In genomic region chr2:68916226-68916625, GRCh38 we compare ENCODE assay signal across 16 cellular contexts. TPM values are rescaled to one million over a fixed set of nuclear protein-coding genes. Genes with fewer than 3 reads are reported as not detected.
DNase-seq lines count a peak whose midpoint lies in the region; ATAC-seq, FAIRE-seq and TF ChIP-seq lines count a peak whose summit lies in the region.
"Had no signal": no experiment of that assay in that cellular context is flagged by ENCODE, and none has a peak within 500 bp of the region (broad histone marks: within the 10 kb centered on the region; RNA-seq: fewer than 3 reads in every experiment).

No MANE protein-coding gene starts in this region.

- DNase-seq in HepG2 (ENCODE audit: low spot score) (no peak), heart right ventricle (peak; percentile 17), left lobe of liver (ENCODE audit: low spot score) (no peak), colonic mucosa (no peak), AG20443 (ENCODE audit: low spot score) (no peak)
- DNase-seq: Caco-2; CD8-positive, alpha-beta memory T cell; GOT3; H9 had no signal

- TF ChIP-seq RAD21 in liver (IDR thresholded peaks at IDR 0.05) (no peak), HepG2 (CRISPR knock-in tag; IDR thresholded peaks at IDR 0.05) (no peak)

- no peak for TF ChIP-seq POLR2A in HepG2 (IDR thresholded peaks at IDR 0.05; ENCODE audit: insufficient read depth in 1 of 2, low read depth in 2 of 2, low read length in 2 of 2)

- no peak overlapping the region for H2AFZ ChIP-seq in HepG2 (ENCODE audit: low read length)

- H3K27ac ChIP-seq in liver (ENCODE audit: low read depth in 1 of 2, low read length in 2 of 2) (no peak overlapping the region), HepG2 (ENCODE audit: extremely low read length, insufficient read depth, low read length) (no peak overlapping the region), heart right ventricle (no peak overlapping the region), colonic mucosa (no peak overlapping the region)
- H3K27ac ChIP-seq: A549 had no signal

- no peaks in the 10 kb centered on the region for H4K20me1 ChIP-seq in HepG2 (ENCODE audit: insufficient read depth, low read length)

- no peak for TF ChIP-seq EP300 in HepG2 (IDR thresholded peaks at IDR 0.05; ENCODE audit: low read depth in 2 of 2, low read length in 2 of 2)
- TF ChIP-seq EP300 in HepG2 (CRISPR knock-in tag; IDR thresholded peaks at IDR 0.05; ENCODE audit: borderline replicate concordance) = no peak

- in situ Hi-C loops in HepG2 (cut with HindIII; ENCODE audit: extremely low pct_ligation_motif_present, low pct_unique_long_range_greater_than_20kb) = no loop called here

- H3K27me3 ChIP-seq in liver (ENCODE audit: control insufficient read depth in 4 of 4, insufficient read depth in 4 of 4, low read length in 3 of 4) (no peaks in the 10 kb centered on the region), HepG2 (ENCODE audit: control insufficient read depth in 1 of 2, insufficient read depth in 2 of 2, low read length in 2 of 2) (peaks cover 3 to 6% of the 10 kb centered on the region in 2 experiments; a peak in 1 of 5 replicates), heart right ventricle (peaks cover 0 to 11% (median 0%) of the 10 kb centered on the region in 7 donors), colonic mucosa (no peaks in the 10 kb centered on the region)

- H3K9ac ChIP-seq in liver (ENCODE audit: low read depth in 1 of 2, low read length in 2 of 2) (no peak overlapping the region), HepG2 (ENCODE audit: insufficient read depth, low read depth, low read length) (no peak overlapping the region), colonic mucosa (ENCODE audit: low read depth in 2 of 2, low read length in 2 of 2) (no peak overlapping the region)

- no peaks in the 10 kb centered on the region for H3K36me3 ChIP-seq in liver (ENCODE audit: control insufficient read depth in 4 of 4, insufficient read depth in 3 of 4, low read depth in 1 of 4, low read length in 3 of 4)
- no peaks in the 10 kb centered on the region for H3K36me3 ChIP-seq in HepG2 (replicated peaks in 1 of 2; ENCODE audit: control insufficient read depth in 1 of 2, insufficient read depth in 2 of 2, low read length in 2 of 2)
- no peaks in the 10 kb centered on the region for H3K36me3 ChIP-seq in heart right ventricle
- H3K36me3 ChIP-seq in colonic mucosa = no peaks in the 10 kb centered on the region

- TF ChIP-seq CTCF in liver (IDR thresholded peaks at IDR 0.05; ENCODE audit: low read depth, low read length, missing input control) (no peak), HepG2 (CRISPR knock-in tag; IDR thresholded peaks at IDR 0.05) (no peak), heart right ventricle (IDR thresholded peaks at IDR 0.05) (no peak), colonic mucosa (IDR thresholded peaks at IDR 0.05) (no peak)

- H3K4me3 ChIP-seq in liver (ENCODE audit: low read depth in 1 of 3, low read length in 3 of 3) (no peak overlapping the region), HepG2 (replicated peaks in 1 of 3; ENCODE audit: insufficient read depth in 1 of 3, low read depth in 2 of 3, low read length in 3 of 3) (no peak overlapping the region), heart right ventricle (no peak overlapping the region), colonic mucosa (no peak overlapping the region)
- H3K4me3 ChIP-seq: A549 had no signal

- WGBS in liver = 17% methylated on average over 1 of the region's 1 CpG
- WGBS in HepG2 (ENCODE audit: low lambda C conversion rate) = 0% methylated on average over 1 of the region's 1 CpG
- 21 to 33% methylated on average over 1 of the region's 1 CpG for WGBS in heart right ventricle, 2 donors

- H3K79me2 ChIP-seq in HepG2 (ENCODE audit: insufficient read depth, low read length) = no peaks in the 10 kb centered on the region

- H3K9me3 ChIP-seq in liver (ENCODE audit: control insufficient read depth in 4 of 4, low read length in 3 of 4) (no peaks in the 10 kb centered on the region), HepG2 (ENCODE audit: low read length) (no peaks in the 10 kb centered on the region), heart right ventricle (no peaks in the 10 kb centered on the region), colonic mucosa (no peaks in the 10 kb centered on the region)
- H3K9me3 ChIP-seq: A549, Caco-2 had no signal

- H3K4me1 ChIP-seq in liver (ENCODE audit: control insufficient read depth in 4 of 4, insufficient read depth in 4 of 4, low read length in 3 of 4) (peaks cover 8 to 21% (median 8%) of the 10 kb centered on the region in 4 donors), HepG2 (ENCODE audit: insufficient read depth, low read length) (peaks cover 9% of the 10 kb centered on the region; the same call in 1 of the 2 replicates), heart right ventricle (peaks cover 0 to 21% (median 0%) of the 10 kb centered on the region in 9 donors), colonic mucosa (no peaks in the 10 kb centered on the region)

- FAIRE-seq in HepG2 (lab: Jason Lieb, UNC) = no peak

- no peak overlapping the region for H3K4me2 ChIP-seq in HepG2 (ENCODE audit: low read depth, low read length)
- H3K4me2 ChIP-seq: A549 had no signal

- POLR2A ChIA-PET in HepG2 (lab: Yijun Ruan, JAX) = no interaction called here

- BruUV-seq in HepG2 (replicated peaks; lab: Mats Ljungman, UMichigan) = no TSS peak

- CTCF ChIA-PET in HepG2 (lab: Yijun Ruan, JAX; ENCODE audit: low intra/inter-chr PET ratio, low total read pairs) = no interaction called here

- ATAC-seq in HepG2 (no peak), heart right ventricle (peak in 1 of 8 donors; percentile 35), left lobe of liver (peak; percentile 52), GM18907 (IDR thresholded peaks at IDR 0.05; ENCODE audit: unreplicated experiment) (no peak)
- ATAC-seq: A549 had no signal

- intact Hi-C loops in HepG2 (cut with micrococcal nuclease; ENCODE audit: unreplicated experiment) (no loop called here), heart right ventricle (cut with DNase I) (no loop called here), colonic mucosa (cut with DNase I) (loop anchor here (10.0 kb wide), 1 partner anchor 451 kb away; the partner anchor contains the start of genes APLF and FBXO48)

RNA-seq across cellular contexts. Expression of gene GKN2, which starts 36.5 kb away (rescaled TPM):
- total RNA-seq in liver (1 to 10 TPM in 1 of 2 donors, not detected in 1; 9.1 TPM), HepG2 (2016; rRNA removed; fragmentation: Illumina TruSeq; extraction: Trizol) (not detected in 2 replicates), heart right ventricle (not detected), left lobe of liver (not detected), colonic mucosa (under 1 TPM in 1 of 2 donors, not detected in 1; 0.32 TPM)
- polyA plus RNA-seq in liver (not detected), HepG2 (2011; rRNA removed) (not detected in 2 replicates), heart right ventricle (not detected)
- total RNA-seq in HepG2 (2016; cell fraction: cytosol; rRNA removed; fragmentation: Illumina TruSeq; extraction: Trizol; ENCODE audit: low read depth) = not detected in 2 replicates
- not detected in 2 replicates for total RNA-seq in HepG2 (2016; cell fraction: insoluble cytoplasmic fraction; rRNA removed; fragmentation: Illumina TruSeq; extraction: Trizol)
- not detected in 2 replicates for total RNA-seq in HepG2 (2016; cell fraction: membrane; rRNA removed; fragmentation: Illumina TruSeq; extraction: Trizol)
- total RNA-seq in HepG2 (2016; cell fraction: nucleus; rRNA removed; fragmentation: Illumina TruSeq; extraction: Trizol) = not detected in 2 replicates
- not detected in 2 replicates for polyA plus RNA-seq in HepG2 (2011; cell fraction: cytosol; rRNA removed)
- not detected in 2 replicates for polyA plus RNA-seq in HepG2 (2011; cell fraction: nucleus; rRNA removed)
- polyA plus RNA-seq in HepG2 (2012) = not detected in 2 replicates
- not detected in 2 replicates for polyA plus RNA-seq in HepG2 (2016; cell fraction: cytosol; fragmentation: Illumina TruSeq; extraction: Trizol; ENCODE audit: low read depth)
- polyA plus RNA-seq in HepG2 (2016; cell fraction: insoluble cytoplasmic fraction; fragmentation: Illumina TruSeq; extraction: Trizol; ENCODE audit: low read depth) = not detected in 2 replicates
- polyA plus RNA-seq in HepG2 (2016; cell fraction: membrane; fragmentation: Illumina TruSeq; extraction: Trizol; ENCODE audit: low read depth) = not detected in 2 replicates
- not detected in 2 replicates for polyA plus RNA-seq in HepG2 (2016; cell fraction: nucleus; fragmentation: Illumina TruSeq; extraction: Trizol; ENCODE audit: insufficient read depth, low read depth)
- polyA minus RNA-seq in HepG2 (2011; rRNA and poly(A)+ RNA removed; ENCODE audit: low replicate concordance) = not detected in 2 replicates
- polyA minus RNA-seq in HepG2 (2011; cell fraction: cytosol; rRNA and poly(A)+ RNA removed) = not detected in 2 replicates
- polyA minus RNA-seq in HepG2 (2011; cell fraction: nucleus; rRNA and poly(A)+ RNA removed) = not detected in 2 replicates
- total RNA-seq: Caco-2; CD8-positive, alpha-beta memory T cell; H9; HT1080 had no signal
- polyA plus RNA-seq: AG04450; BJ; CD14-positive monocyte; CD8-positive, alpha-beta memory T cell had no signal

RNA-seq across cellular contexts. Expression of gene BMP10, which starts 45.0 kb away (rescaled TPM):
- 1 to 10 TPM; 8.0 to 9.5 TPM for total RNA-seq in liver
- 1 to 10 TPM in 1 of 2 donors, under 1 TPM in 1; 0.39 to 10.0 TPM for polyA plus RNA-seq in liver
- total RNA-seq in HepG2 (2016; rRNA removed; fragmentation: Illumina TruSeq; extraction: Trizol) = not detected in 2 replicates
- total RNA-seq in HepG2 (2016; cell fraction: cytosol; rRNA removed; fragmentation: Illumina TruSeq; extraction: Trizol; ENCODE audit: low read depth) = not detected in 2 replicates
- not detected in 2 replicates for total RNA-seq in HepG2 (2016; cell fraction: insoluble cytoplasmic fraction; rRNA removed; fragmentation: Illumina TruSeq; extraction: Trizol)
- not detected in 2 replicates for total RNA-seq in HepG2 (2016; cell fraction: membrane; rRNA removed; fragmentation: Illumina TruSeq; extraction: Trizol)
- not detected in 2 replicates for total RNA-seq in HepG2 (2016; cell fraction: nucleus; rRNA removed; fragmentation: Illumina TruSeq; extraction: Trizol)
- not detected in 2 replicates for polyA plus RNA-seq in HepG2 (2011; rRNA removed)
- not detected in 2 replicates for polyA plus RNA-seq in HepG2 (2011; cell fraction: cytosol; rRNA removed)
- polyA plus RNA-seq in HepG2 (2011; cell fraction: nucleus; rRNA removed) = not detected in 2 replicates
- polyA plus RNA-seq in HepG2 (2012) = not detected in 2 replicates
- not detected in 2 replicates for polyA plus RNA-seq in HepG2 (2016; cell fraction: cytosol; fragmentation: Illumina TruSeq; extraction: Trizol; ENCODE audit: low read depth)
- not detected in 2 replicates for polyA plus RNA-seq in HepG2 (2016; cell fraction: insoluble cytoplasmic fraction; fragmentation: Illumina TruSeq; extraction: Trizol; ENCODE audit: low read depth)
- not detected in 2 replicates for polyA plus RNA-seq in HepG2 (2016; cell fraction: membrane; fragmentation: Illumina TruSeq; extraction: Trizol; ENCODE audit: low read depth)
- polyA plus RNA-seq in HepG2 (2016; cell fraction: nucleus; fragmentation: Illumina TruSeq; extraction: Trizol; ENCODE audit: insufficient read depth, low read depth) = not detected in 2 replicates
- polyA minus RNA-seq in HepG2 (2011; rRNA and poly(A)+ RNA removed; ENCODE audit: low replicate concordance) = not detected in 2 replicates
- polyA minus RNA-seq in HepG2 (2011; cell fraction: cytosol; rRNA and poly(A)+ RNA removed) = not detected in 2 replicates
- polyA minus RNA-seq in HepG2 (2011; cell fraction: nucleus; rRNA and poly(A)+ RNA removed) = not detected in 2 replicates
- total RNA-seq in heart right ventricle = under 1 TPM in 1 of 10 donors, not detected in 9; 0.31 TPM
- under 1 TPM in 1 of 2 donors, not detected in 1; 0.03 TPM for polyA plus RNA-seq in heart right ventricle
- 6.1 TPM for total RNA-seq in left lobe of liver
- not detected for total RNA-seq in colonic mucosa
- total RNA-seq: Caco-2; CD8-positive, alpha-beta memory T cell; H9; HT1080 had no signal
- polyA plus RNA-seq: A549; AG04450; BJ; CD14-positive monocyte; CD8-positive, alpha-beta memory T cell had no signal

RNA-seq across cellular contexts. Expression of gene GKN1, which starts 58.2 kb away (rescaled TPM):
- total RNA-seq in liver = not detected
- polyA plus RNA-seq in liver = not detected
- not detected in 2 replicates for total RNA-seq in HepG2 (2016; rRNA removed; fragmentation: Illumina TruSeq; extraction: Trizol)
- total RNA-seq in HepG2 (2016; cell fraction: cytosol; rRNA removed; fragmentation: Illumina TruSeq; extraction: Trizol; ENCODE audit: low read depth) = not detected in 2 replicates
- total RNA-seq in HepG2 (2016; cell fraction: insoluble cytoplasmic fraction; rRNA removed; fragmentation: Illumina TruSeq; extraction: Trizol) = not detected in 2 replicates
- not detected in 2 replicates for total RNA-seq in HepG2 (2016; cell fraction: membrane; rRNA removed; fragmentation: Illumina TruSeq; extraction: Trizol)
- total RNA-seq in HepG2 (2016; cell fraction: nucleus; rRNA removed; fragmentation: Illumina TruSeq; extraction: Trizol) = not detected in 2 replicates
- not detected in 2 replicates for polyA plus RNA-seq in HepG2 (2011; rRNA removed)
- not detected in 2 replicates for polyA plus RNA-seq in HepG2 (2011; cell fraction: cytosol; rRNA removed)
- polyA plus RNA-seq in HepG2 (2011; cell fraction: nucleus; rRNA removed) = not detected in 2 replicates
- polyA plus RNA-seq in HepG2 (2012) = not detected in 2 replicates
- polyA plus RNA-seq in HepG2 (2016; cell fraction: cytosol; fragmentation: Illumina TruSeq; extraction: Trizol; ENCODE audit: low read depth) = not detected in 2 replicates
- not detected in 2 replicates for polyA plus RNA-seq in HepG2 (2016; cell fraction: insoluble cytoplasmic fraction; fragmentation: Illumina TruSeq; extraction: Trizol; ENCODE audit: low read depth)
- not detected in 2 replicates for polyA plus RNA-seq in HepG2 (2016; cell fraction: membrane; fragmentation: Illumina TruSeq; extraction: Trizol; ENCODE audit: low read depth)
- polyA plus RNA-seq in HepG2 (2016; cell fraction: nucleus; fragmentation: Illumina TruSeq; extraction: Trizol; ENCODE audit: insufficient read depth, low read depth) = not detected in 2 replicates
- not detected in 2 replicates for polyA minus RNA-seq in HepG2 (2011; rRNA and poly(A)+ RNA removed; ENCODE audit: low replicate concordance)
- not detected in 2 replicates for polyA minus RNA-seq in HepG2 (2011; cell fraction: cytosol; rRNA and poly(A)+ RNA removed)
- not detected in 2 replicates for polyA minus RNA-seq in HepG2 (2011; cell fraction: nucleus; rRNA and poly(A)+ RNA removed)
- not detected for total RNA-seq in heart right ventricle
- under 1 TPM in 1 of 2 donors, not detected in 1; 0.19 TPM for polyA plus RNA-seq in heart right ventricle
- not detected for total RNA-seq in left lobe of liver
- total RNA-seq in colonic mucosa = not detected
- total RNA-seq: Caco-2; CD8-positive, alpha-beta memory T cell; H9; HT1080 had no signal
- polyA plus RNA-seq: AG04450; BJ; CD14-positive monocyte; CD8-positive, alpha-beta memory T cell had no signal

Comparison
In these comparisons a context has a peak if more than half of its experiments do, and no peak if none do; other contexts are left out.
1. DNase-seq: peak in heart right ventricle (2 of 2); none in HepG2 (single experiment), left lobe of liver (single experiment), colonic mucosa (single experiment) and AG20443 (single experiment).